ENCODE assay signal across 1 cellular context in the genomic region with DNA sequence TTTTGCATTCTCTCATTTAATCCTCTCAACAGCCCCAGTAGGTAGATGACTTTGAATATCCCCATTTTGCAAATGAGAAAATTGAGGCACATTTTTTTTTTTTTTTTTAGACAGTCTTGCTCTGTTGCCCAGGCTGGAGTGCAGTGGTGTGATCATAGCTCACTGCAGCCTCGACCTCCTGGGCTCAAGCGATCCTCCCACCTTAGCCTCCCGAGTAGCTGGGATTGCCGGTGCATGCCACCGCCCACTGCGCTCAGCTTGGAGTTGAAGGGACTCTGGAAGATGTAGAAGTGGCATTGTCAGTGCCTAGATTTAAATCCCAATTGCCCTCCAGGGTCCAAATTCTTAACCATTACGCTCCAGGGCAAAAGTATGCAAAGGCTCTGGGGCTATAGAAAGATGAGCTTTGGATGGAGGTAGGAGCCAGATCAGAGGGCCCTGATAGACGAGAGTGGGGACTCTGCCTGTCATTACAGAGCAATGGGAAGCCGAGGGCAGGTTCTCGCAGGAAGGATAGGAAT.
TF ChIP-seq lines count a peak whose summit lies in the region.

No MANE protein-coding gene starts in this region.

TF ChIP-seq in GM12878, 131 proteins besides CTCF, POLR2A, EP300 and RAD21:
- TF ChIP-seq SP1 (IDR thresholded peaks at IDR 0.05; ENCODE audit: low read depth, low read length) (no peak), RB1 (IDR thresholded peaks at IDR 0.05; ENCODE audit: borderline replicate concordance) (no peak), SUPT20H (IDR thresholded peaks at IDR 0.05; ENCODE audit: borderline replicate concordance, control insufficient read depth, low read depth, low read length) (no peak), SMAD1 (IDR thresholded peaks at IDR 0.05; ENCODE audit: low read depth, partially characterized antibody) (no peak), MXI1 (IDR thresholded peaks at IDR 0.05; ENCODE audit: low read depth, low read length) (no peak), CHD1 (IDR thresholded peaks at IDR 0.05; ENCODE audit: low read depth, low read length) (no peak), JUND (IDR thresholded peaks at IDR 0.05; ENCODE audit: low read depth, low read length) (no peak), SMARCA5 (IDR thresholded peaks at IDR 0.05) (no peak), IRF4 (IDR thresholded peaks at IDR 0.05; ENCODE audit: low read depth, low read length) (no peak), HDAC6 (IDR thresholded peaks at IDR 0.05; ENCODE audit: unreplicated experiment) (no peak), FOXK2 (IDR thresholded peaks at IDR 0.05) (no peak), EZH2 (IDR thresholded peaks at IDR 0.05; ENCODE audit: borderline replicate concordance, control insufficient read depth, low read depth, low read length) (no peak), RAD51 (IDR thresholded peaks at IDR 0.05) (no peak), RBBP5 (conservative IDR thresholded peaks at IDR 0.05) (no peak)
- TF ChIP-seq, protein P1, sequence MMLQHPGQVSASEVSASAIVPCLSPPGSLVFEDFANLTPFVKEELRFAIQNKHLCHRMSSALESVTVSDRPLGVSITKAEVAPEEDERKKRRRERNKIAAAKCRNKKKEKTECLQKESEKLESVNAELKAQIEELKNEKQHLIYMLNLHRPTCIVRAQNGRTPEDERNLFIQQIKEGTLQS (IDR thresholded peaks at IDR 0.05; ENCODE audit: borderline replicate concordance, extremely low read depth, low read depth, low read length) = no peak
- TF ChIP-seq, protein P2, sequence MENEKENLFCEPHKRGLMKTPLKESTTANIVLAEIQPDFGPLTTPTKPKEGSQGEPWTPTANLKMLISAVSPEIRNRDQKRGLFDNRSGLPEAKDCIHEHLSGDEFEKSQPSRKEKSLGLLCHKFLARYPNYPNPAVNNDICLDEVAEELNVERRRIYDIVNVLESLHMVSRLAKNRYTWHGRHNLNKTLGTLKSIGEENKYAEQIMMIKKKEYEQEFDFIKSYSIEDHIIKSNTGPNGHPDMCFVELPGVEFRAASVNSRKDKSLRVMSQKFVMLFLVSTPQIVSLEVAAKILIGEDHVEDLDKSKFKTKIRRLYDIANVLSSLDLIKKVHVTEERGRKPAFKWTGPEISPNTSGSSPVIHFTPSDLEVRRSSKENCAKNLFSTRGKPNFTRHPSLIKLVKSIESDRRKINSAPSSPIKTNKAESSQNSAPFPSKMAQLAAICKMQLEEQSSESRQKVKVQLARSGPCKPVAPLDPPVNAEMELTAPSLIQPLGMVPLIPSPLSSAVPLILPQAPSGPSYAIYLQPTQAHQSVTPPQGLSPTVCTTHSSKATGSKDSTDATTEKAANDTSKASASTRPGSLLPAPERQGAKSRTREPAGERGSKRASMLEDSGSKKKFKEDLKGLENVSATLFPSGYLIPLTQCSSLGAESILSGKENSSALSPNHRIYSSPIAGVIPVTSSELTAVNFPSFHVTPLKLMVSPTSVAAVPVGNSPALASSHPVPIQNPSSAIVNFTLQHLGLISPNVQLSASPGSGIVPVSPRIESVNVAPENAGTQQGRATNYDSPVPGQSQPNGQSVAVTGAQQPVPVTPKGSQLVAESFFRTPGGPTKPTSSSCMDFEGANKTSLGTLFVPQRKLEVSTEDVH (IDR thresholded peaks at IDR 0.05; ENCODE audit: low read depth, partially characterized antibody) = no peak
- TF ChIP-seq, protein P3, sequence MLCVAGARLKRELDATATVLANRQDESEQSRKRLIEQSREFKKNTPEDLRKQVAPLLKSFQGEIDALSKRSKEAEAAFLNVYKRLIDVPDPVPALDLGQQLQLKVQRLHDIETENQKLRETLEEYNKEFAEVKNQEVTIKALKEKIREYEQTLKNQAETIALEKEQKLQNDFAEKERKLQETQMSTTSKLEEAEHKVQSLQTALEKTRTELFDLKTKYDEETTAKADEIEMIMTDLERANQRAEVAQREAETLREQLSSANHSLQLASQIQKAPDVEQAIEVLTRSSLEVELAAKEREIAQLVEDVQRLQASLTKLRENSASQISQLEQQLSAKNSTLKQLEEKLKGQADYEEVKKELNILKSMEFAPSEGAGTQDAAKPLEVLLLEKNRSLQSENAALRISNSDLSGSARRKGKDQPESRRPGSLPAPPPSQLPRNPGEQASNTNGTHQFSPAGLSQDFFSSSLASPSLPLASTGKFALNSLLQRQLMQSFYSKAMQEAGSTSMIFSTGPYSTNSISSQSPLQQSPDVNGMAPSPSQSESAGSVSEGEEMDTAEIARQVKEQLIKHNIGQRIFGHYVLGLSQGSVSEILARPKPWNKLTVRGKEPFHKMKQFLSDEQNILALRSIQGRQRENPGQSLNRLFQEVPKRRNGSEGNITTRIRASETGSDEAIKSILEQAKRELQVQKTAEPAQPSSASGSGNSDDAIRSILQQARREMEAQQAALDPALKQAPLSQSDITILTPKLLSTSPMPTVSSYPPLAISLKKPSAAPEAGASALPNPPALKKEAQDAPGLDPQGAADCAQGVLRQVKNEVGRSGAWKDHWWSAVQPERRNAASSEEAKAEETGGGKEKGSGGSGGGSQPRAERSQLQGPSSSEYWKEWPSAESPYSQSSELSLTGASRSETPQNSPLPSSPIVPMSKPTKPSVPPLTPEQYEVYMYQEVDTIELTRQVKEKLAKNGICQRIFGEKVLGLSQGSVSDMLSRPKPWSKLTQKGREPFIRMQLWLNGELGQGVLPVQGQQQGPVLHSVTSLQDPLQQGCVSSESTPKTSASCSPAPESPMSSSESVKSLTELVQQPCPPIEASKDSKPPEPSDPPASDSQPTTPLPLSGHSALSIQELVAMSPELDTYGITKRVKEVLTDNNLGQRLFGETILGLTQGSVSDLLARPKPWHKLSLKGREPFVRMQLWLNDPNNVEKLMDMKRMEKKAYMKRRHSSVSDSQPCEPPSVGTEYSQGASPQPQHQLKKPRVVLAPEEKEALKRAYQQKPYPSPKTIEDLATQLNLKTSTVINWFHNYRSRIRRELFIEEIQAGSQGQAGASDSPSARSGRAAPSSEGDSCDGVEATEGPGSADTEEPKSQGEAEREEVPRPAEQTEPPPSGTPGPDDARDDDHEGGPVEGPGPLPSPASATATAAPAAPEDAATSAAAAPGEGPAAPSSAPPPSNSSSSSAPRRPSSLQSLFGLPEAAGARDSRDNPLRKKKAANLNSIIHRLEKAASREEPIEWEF (IDR thresholded peaks at IDR 0.05; ENCODE audit: insufficient replicate concordance, low read depth, low read length) = no peak
- TF ChIP-seq, protein P4, sequence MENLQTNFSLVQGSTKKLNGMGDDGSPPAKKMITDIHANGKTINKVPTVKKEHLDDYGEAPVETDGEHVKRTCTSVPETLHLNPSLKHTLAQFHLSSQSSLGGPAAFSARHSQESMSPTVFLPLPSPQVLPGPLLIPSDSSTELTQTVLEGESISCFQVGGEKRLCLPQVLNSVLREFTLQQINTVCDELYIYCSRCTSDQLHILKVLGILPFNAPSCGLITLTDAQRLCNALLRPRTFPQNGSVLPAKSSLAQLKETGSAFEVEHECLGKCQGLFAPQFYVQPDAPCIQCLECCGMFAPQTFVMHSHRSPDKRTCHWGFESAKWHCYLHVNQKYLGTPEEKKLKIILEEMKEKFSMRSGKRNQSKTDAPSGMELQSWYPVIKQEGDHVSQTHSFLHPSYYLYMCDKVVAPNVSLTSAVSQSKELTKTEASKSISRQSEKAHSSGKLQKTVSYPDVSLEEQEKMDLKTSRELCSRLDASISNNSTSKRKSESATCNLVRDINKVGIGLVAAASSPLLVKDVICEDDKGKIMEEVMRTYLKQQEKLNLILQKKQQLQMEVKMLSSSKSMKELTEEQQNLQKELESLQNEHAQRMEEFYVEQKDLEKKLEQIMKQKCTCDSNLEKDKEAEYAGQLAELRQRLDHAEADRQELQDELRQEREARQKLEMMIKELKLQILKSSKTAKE (IDR thresholded peaks at IDR 0.05; ENCODE audit: low read depth, poor library complexity, severe bottlenecking) = no peak
TF ChIP-seq in GM12878: peak in this region for 0.
